ENCODE assay signal across 15 cellular contexts in genomic region chr12:68530965-68531364, GRCh38.
DNase-seq lines count a peak whose midpoint lies in the region; ATAC-seq and TF ChIP-seq lines count a peak whose summit lies in the region.
"Had no signal": no experiment of that assay in that cellular context is flagged by ENCODE, and none has a peak within 500 bp of the region (broad histone marks: within the 10 kb centered on the region; RNA-seq: fewer than 3 reads in every experiment).

No MANE protein-coding gene starts in this region.

- no peak overlapping the region for H3K4me3 Mint-ChIP-seq in osteocyte (ENCODE audit: unreplicated experiment)
- H3K4me3 Mint-ChIP-seq: WTC11 had no signal

- no peaks in the 10 kb centered on the region for H3K79me1 ChIP-seq in mesendoderm (ENCODE audit: low read length)

- no peaks in the 10 kb centered on the region for H3K9me2 ChIP-seq in SK-N-SH

- H3K56ac ChIP-seq in mesendoderm (ENCODE audit: low read length): no peak overlapping the region

- peak; percentile 87 for DNase-seq in Caki2 (ENCODE audit: low read depth)
- no peak for DNase-seq in SK-N-SH
- DNase-seq in fibroblast of the aortic adventitia (ENCODE audit: low read depth): peak; percentile 90
- no peak for DNase-seq in osteocyte (ENCODE audit: extremely low spot score, unreplicated experiment)
- DNase-seq in GM20000 (ENCODE audit: low spot score): no peak
- DNase-seq in mesendoderm: no peak
- DNase-seq in RKO (ENCODE audit: low spot score): no peak
- DNase-seq: Caco-2; effector memory CD8-positive, alpha-beta T cell; NCI-H2107; ovary had no signal

- H3K9ac ChIP-seq in SK-N-SH (no peak overlapping the region), mesendoderm (ENCODE audit: low read length) (no peak overlapping the region)

- no peaks in the 10 kb centered on the region for H3K27me3 Mint-ChIP-seq in osteocyte (ENCODE audit: unreplicated experiment)
- H3K27me3 Mint-ChIP-seq: effector memory CD8-positive, alpha-beta T cell had no signal

- H2BK120ac ChIP-seq in mesendoderm (ENCODE audit: low read depth, low read length): no peak overlapping the region

- H3K9me3 Mint-ChIP-seq in osteocyte (ENCODE audit: unreplicated experiment): peaks cover 5% of the 10 kb centered on the region
- H3K9me3 Mint-ChIP-seq: effector memory CD8-positive, alpha-beta T cell had no signal

- no peak for TF ChIP-seq RAD21 in SK-N-SH (IDR thresholded peaks at IDR 0.05; ENCODE audit: low read length)

- no peak overlapping the region for H2AFZ ChIP-seq in SK-N-SH (ENCODE audit: low read depth)

- H3K36me3 Mint-ChIP-seq in osteocyte (ENCODE audit: unreplicated experiment): no peaks in the 10 kb centered on the region
- H3K36me3 Mint-ChIP-seq: WTC11 had no signal

- H3K27ac ChIP-seq in SK-N-SH (ENCODE audit: low read depth in 2 of 2, low read length in 1 of 2): peak overlapping the region in 1 of 2 experiments; percentile 84; a peak in 3 of 4 replicates
- H3K27ac ChIP-seq in mesendoderm (ENCODE audit: low read depth, low read length): no peak overlapping the region
- H3K27ac ChIP-seq: ovary, vagina had no signal

- no peaks in the 10 kb centered on the region for H3K36me3 ChIP-seq in SK-N-SH (replicated peaks in 1 of 2; ENCODE audit: control insufficient read depth in 1 of 2, insufficient read depth in 2 of 2, low read length in 1 of 2)
- H3K36me3 ChIP-seq in mesendoderm (ENCODE audit: control insufficient read depth, insufficient read depth, low read length): no peaks in the 10 kb centered on the region
- H3K36me3 ChIP-seq: ovary, vagina had no signal

- no peaks in the 10 kb centered on the region for H3K27me3 ChIP-seq in SK-N-SH (ENCODE audit: insufficient read depth)
- no peaks in the 10 kb centered on the region for H3K27me3 ChIP-seq in mesendoderm (ENCODE audit: insufficient read depth, low read length, poor library complexity)
- H3K27me3 ChIP-seq: ovary, vagina had no signal

- H4K20me1 ChIP-seq in SK-N-SH (ENCODE audit: insufficient read depth): no peaks in the 10 kb centered on the region

- no peak overlapping the region for H2BK5ac ChIP-seq in mesendoderm (ENCODE audit: low read length)

- no peak overlapping the region for H3K4ac ChIP-seq in mesendoderm (ENCODE audit: low read depth, low read length)

- H3K4me2 ChIP-seq in SK-N-SH (peak overlapping the region; percentile 30; the same call in 1 of the 2 replicates), mesendoderm (ENCODE audit: low read length) (no peak overlapping the region)

- peak overlapping the region; percentile 65 for H3K27ac Mint-ChIP-seq in osteocyte (ENCODE audit: unreplicated experiment)
- H3K27ac Mint-ChIP-seq: activated T-helper 2 cell treated with anti-CD3 and anti-CD28 coated beads, Interferon-gamma antibody, Interleukin-2, Interleukin-4, amounts not matched to agents 10 μg/mL and 5 μg/mL and 100 μg/mL, durations not matched to agents 14 hours and 24 hours and 36 hours; effector memory CD8-positive, alpha-beta T cell; WTC11 had no signal

- in situ Hi-C loops in Caki2 (cut with HindIII; ENCODE audit: low pct_unique_long_range_greater_than_20kb, low sequenced_read_pairs): no loop called here

- H3K23ac ChIP-seq in mesendoderm (ENCODE audit: low read length): no peak overlapping the region

- no peak overlapping the region for H4K8ac ChIP-seq in mesendoderm (ENCODE audit: low read depth, low read length)

- 11% methylated on average over 1 of the region's 1 CpG for WGBS in SK-N-SH (ENCODE audit: low lambda C conversion rate)
- WGBS in mesendoderm (ENCODE audit: extremely low coverage, insufficient coverage, low lambda C conversion rate): no CpG with 5 or more reads among the region's 1 CpG

- H3K4me1 ChIP-seq in SK-N-SH (ENCODE audit: control insufficient read depth in 1 of 2, insufficient read depth in 2 of 2, low read depth in 1 of 2, low read length in 1 of 2) (0 out of 4 replicates have a peak, but pooled peaks cover 0 to 8% of the 10 kb centered on the region in 2 experiments), mesendoderm (ENCODE audit: control insufficient read depth, low read depth, low read length) (no peaks in the 10 kb centered on the region)
- H3K4me1 ChIP-seq: Caco-2, vagina had no signal

- POLR2A ChIA-PET in SK-N-SH (lab: Yijun Ruan, JAX): no interaction called here

- H3K79me2 ChIP-seq in SK-N-SH (ENCODE audit: insufficient read depth) (no peaks in the 10 kb centered on the region), mesendoderm (ENCODE audit: control insufficient read depth, insufficient read depth, low read length) (no peaks in the 10 kb centered on the region)

- H3K9me3 ChIP-seq in SK-N-SH: no peaks in the 10 kb centered on the region
- H3K9me3 ChIP-seq: ovary, vagina had no signal

- no peak overlapping the region for H2BK15ac ChIP-seq in mesendoderm (replicated peaks; ENCODE audit: low read depth)

- H3K18ac ChIP-seq in mesendoderm (ENCODE audit: low read length): no peak overlapping the region

- peaks cover 20% of the 10 kb centered on the region for H3F3A ChIP-seq in SK-N-SH (replicated peaks; ENCODE audit: insufficient read depth)

- ATAC-seq in HG02884 (IDR thresholded peaks at IDR 0.05; ENCODE audit: unreplicated experiment): no peak
- ATAC-seq: WTC11 had no signal

- H2AK5ac ChIP-seq in mesendoderm (ENCODE audit: low read length): no peak overlapping the region

- peaks cover 49% of the 10 kb centered on the region for H3K4me1 Mint-ChIP-seq in osteocyte (ENCODE audit: unreplicated experiment)
- H3K4me1 Mint-ChIP-seq: WTC11 had no signal

- CTCF ChIA-PET in SK-N-SH (lab: Yijun Ruan, JAX): interaction anchor here (0.7 to 1.0 kb wide), 2 partner anchors 22 to 78 kb away, joined by 3 read pairs; no protein-coding TSS in a partner anchor

- H4K5ac ChIP-seq in mesendoderm (ENCODE audit: low read length): no peak overlapping the region

- H3K4me3 ChIP-seq in SK-N-SH (ENCODE audit: low read depth in 2 of 2, low read length in 1 of 2): no peak overlapping the region
- H3K4me3 ChIP-seq in fibroblast of the aortic adventitia (ENCODE audit: low read depth, low read length): no peak overlapping the region
- H3K4me3 ChIP-seq in mesendoderm (ENCODE audit: low read length): no peak overlapping the region
- H3K4me3 ChIP-seq: ovary, vagina had no signal

- TF ChIP-seq EP300 in SK-N-SH (IDR thresholded peaks at IDR 0.05; ENCODE audit: borderline replicate concordance in 1 of 2, low read depth in 1 of 2, low read length in 1 of 2): peak in 1 of 2 experiments; percentile 86; a peak in 2 of 4 replicates

- TF ChIP-seq CTCF in SK-N-SH (IDR thresholded peaks at IDR 0.05) (no peak), fibroblast of the aortic adventitia (IDR thresholded peaks at IDR 0.05; ENCODE audit: insufficient read depth, low read length) (no peak), osteocyte (IDR thresholded peaks at IDR 0.05) (no peak), GM20000 (IDR thresholded peaks at IDR 0.05; ENCODE audit: extremely low read depth, missing control alignments) (no peak)

TF ChIP-seq in SK-N-SH, 30 proteins besides CTCF, POLR2A, EP300 and RAD21 (continues in another document):
- no peak for TF ChIP-seq SMC3 (IDR thresholded peaks at IDR 0.05; ENCODE audit: low read depth, low read length)
- peak; percentile 95 for TF ChIP-seq NFIC (IDR thresholded peaks at IDR 0.05; ENCODE audit: borderline replicate concordance)
- TF ChIP-seq SIN3A (IDR thresholded peaks at IDR 0.05; ENCODE audit: borderline replicate concordance, low read depth, low read length): no peak
- TF ChIP-seq NRF1 (IDR thresholded peaks at IDR 0.05; ENCODE audit: low read depth, low read length): no peak
- TF ChIP-seq MXI1 (IDR thresholded peaks at IDR 0.05; ENCODE audit: low read depth, low read length): no peak
- TF ChIP-seq USF1 (IDR thresholded peaks at IDR 0.05; ENCODE audit: borderline replicate concordance, low read depth): no peak
- peak; percentile 49; the same call in 1 of the 2 replicates for TF ChIP-seq RXRA (IDR thresholded peaks at IDR 0.05; ENCODE audit: borderline replicate concordance, low read depth)
- no peak for TF ChIP-seq YY1 (IDR thresholded peaks at IDR 0.05; ENCODE audit: low read depth)
- TF ChIP-seq CHD2 (IDR thresholded peaks at IDR 0.05; ENCODE audit: low read length, partially characterized antibody): no peak
- no peak for TF ChIP-seq IRF3 (IDR thresholded peaks at IDR 0.05; ENCODE audit: low read depth, low read length)
- peak; percentile 47; the same call in 1 of the 2 replicates for TF ChIP-seq POLR2AphosphoS5 (IDR thresholded peaks at IDR 0.05; ENCODE audit: low read depth, low read length)

Comparison
In these comparisons a context has a peak if more than half of its experiments do, and no peak if none do; other contexts are left out.
1. DNase-seq: peak in Caki2 (single experiment) and fibroblast of the aortic adventitia (single experiment); none in SK-N-SH (single experiment), osteocyte (single experiment), GM20000 (single experiment), mesendoderm (single experiment) and RKO (single experiment).